28 cellular contexts compared by ENCODE assay signal in the genomic region with DNA sequence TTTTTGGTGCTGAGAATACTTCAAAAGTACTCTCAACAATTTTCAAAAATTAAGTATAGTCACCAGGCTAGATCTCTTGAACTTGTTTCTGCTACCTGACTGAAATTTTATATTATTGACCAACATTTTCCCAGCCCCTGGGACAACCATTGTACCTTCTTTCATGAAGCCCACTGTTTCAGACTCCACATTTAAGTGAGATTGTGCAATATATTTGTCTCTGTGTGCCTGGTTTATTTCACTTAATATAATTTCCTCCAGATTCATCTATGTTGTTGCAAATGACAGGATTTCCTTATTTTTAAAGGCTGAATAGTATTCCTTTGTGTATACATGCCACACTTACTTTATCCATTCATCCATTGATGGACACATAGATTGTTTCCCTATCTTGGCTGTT.
"Had no signal": no experiment of that assay in that cellular context is flagged by ENCODE, and none has a peak within 500 bp of the region (broad histone marks: within the 10 kb centered on the region; RNA-seq: fewer than 3 reads in every experiment).

No MANE protein-coding gene starts in this region.

- H3K36me3 ChIP-seq: stomach, suprapubic skin, thoracic aorta, thyroid gland, tibial artery, tibial nerve, transverse colon, upper lobe of left lung, upper lobe of right lung, uterus, vagina had no signal

- ATAC-seq: stimulated activated effector memory CD8-positive, alpha-beta T cell treated with anti-CD3 and anti-CD28 coated beads, Interleukin-12 subunit alpha, Interleukin-12 subunit beta, amount 100 ng/mL, for 72 hours; stimulated activated memory B cell treated with anti-CD40 and anti-IgM and Interleukin-4, amounts not matched to agents 10 μg/mL and 1 μg/mL and 100 μg/mL, for 72 hours; stimulated activated naive B cell treated with anti-CD40 and anti-IgM and Interleukin-4, amounts not matched to agents 10 μg/mL and 1 μg/mL and 100 μg/mL, for 72 hours; stimulated activated naive CD8-positive, alpha-beta T cell treated with anti-CD3 and anti-CD28 coated beads, Interleukin-15, amount 100 ng/mL, for 72 hours; stimulated activated naive CD8-positive, alpha-beta T cell treated with anti-CD3 and anti-CD28 coated beads, Interleukin-15, Interleukin-2, amounts not matched to agents 100 U/mL and 50 U/mL, for 24 hours; upper lobe of right lung had no signal

- H3K36me3 Mint-ChIP-seq: stimulated activated effector memory CD8-positive, alpha-beta T cell treated with anti-CD3 and anti-CD28 coated beads, Interleukin-12 subunit alpha, Interleukin-12 subunit beta, amount 100 ng/mL, for 72 hours; type B pancreatic cell had no signal

- H3K27ac Mint-ChIP-seq: stimulated activated effector memory CD8-positive, alpha-beta T cell treated with anti-CD3 and anti-CD28 coated beads, Interleukin-12 subunit alpha, Interleukin-12 subunit beta, amount 100 ng/mL, for 72 hours; stimulated activated memory B cell treated with anti-CD40 and anti-IgM and Interleukin-4, amounts not matched to agents 10 μg/mL and 1 μg/mL and 100 μg/mL, for 72 hours; stimulated activated naive B cell treated with anti-CD40 and anti-IgM and Interleukin-4, amounts not matched to agents 10 μg/mL and 1 μg/mL and 100 μg/mL, for 72 hours; stimulated activated naive CD8-positive, alpha-beta T cell treated with anti-CD3 and anti-CD28 coated beads, Interleukin-15, amount 100 ng/mL, for 72 hours; stimulated activated naive CD8-positive, alpha-beta T cell treated with anti-CD3 and anti-CD28 coated beads, Interleukin-15, Interleukin-2, amounts not matched to agents 100 ng/mL and 50 ng/mL, for 24 hours; type B pancreatic cell had no signal

- H3K27me3 ChIP-seq: stomach, suprapubic skin, testis, thyroid gland, tibial artery, tibial nerve, transverse colon, upper lobe of left lung, upper lobe of right lung, uterus, vagina had no signal

- H3K4me1 Mint-ChIP-seq: stimulated activated effector memory CD8-positive, alpha-beta T cell treated with anti-CD3 and anti-CD28 coated beads, Interleukin-12 subunit alpha, Interleukin-12 subunit beta, amount 100 ng/mL, for 72 hours; stimulated activated memory B cell treated with anti-CD40 and anti-IgM and Interleukin-4, amounts not matched to agents 10 μg/mL and 1 μg/mL and 100 μg/mL, for 72 hours; stimulated activated naive B cell treated with anti-CD40 and anti-IgM and Interleukin-4, amounts not matched to agents 10 μg/mL and 1 μg/mL and 100 μg/mL, for 72 hours; stimulated activated naive CD8-positive, alpha-beta T cell treated with anti-CD3 and anti-CD28 coated beads, Interleukin-15, amount 100 ng/mL, for 72 hours had no signal

- H3K9me3 ChIP-seq: suprapubic skin, testis, thyroid gland, vagina had no signal

- H3K4me3 Mint-ChIP-seq: stimulated activated effector memory CD8-positive, alpha-beta T cell treated with anti-CD3 and anti-CD28 coated beads, Interleukin-12 subunit alpha, Interleukin-12 subunit beta, amount 100 ng/mL, for 72 hours; stimulated activated memory B cell treated with anti-CD40 and anti-IgM and Interleukin-4, amounts not matched to agents 10 μg/mL and 1 μg/mL and 100 μg/mL, for 72 hours; stimulated activated naive B cell treated with anti-CD40 and anti-IgM and Interleukin-4, amounts not matched to agents 10 μg/mL and 1 μg/mL and 100 μg/mL, for 72 hours; stimulated activated naive CD8-positive, alpha-beta T cell treated with anti-CD3 and anti-CD28 coated beads, Interleukin-15, amount 100 ng/mL, for 72 hours; stimulated activated naive CD8-positive, alpha-beta T cell treated with anti-CD3 and anti-CD28 coated beads, Interleukin-15, Interleukin-2, amounts not matched to agents 100 ng/mL and 50 ng/mL, for 24 hours; type B pancreatic cell had no signal

- H3K27ac ChIP-seq: stomach, suprapubic skin, testis, thoracic aorta, thyroid gland, tibial artery, tibial nerve, transverse colon, upper lobe of left lung, upper lobe of right lung, uterus, vagina had no signal

- DNase-seq: stimulated activated CD4-positive, alpha-beta T cell treated with anti-CD3 and anti-CD28 coated beads, Interleukin-2, amount 100 ng/mL, for 48 hours; stimulated activated CD4-positive, alpha-beta T cell treated with anti-CD3 and anti-CD28 coated beads, Interleukin-4, amount 100 ng/mL, for 1 hour; stimulated activated CD4-positive, alpha-beta T cell treated with anti-CD3 and anti-CD28 coated beads, Interleukin-4, amount 100 ng/mL, for 24 hours; stimulated activated CD4-positive, alpha-beta T cell treated with anti-CD3 and anti-CD28 coated beads, Interleukin-4, amount 100 ng/mL, for 4 hours; stimulated activated CD8-positive, alpha-beta memory T cell treated with anti-CD3 and anti-CD28 coated beads, Interleukin-4, amount 100 ng/mL, for 48 hours; stimulated activated naive B cell treated with anti-CD40 and anti-IgM and Interleukin-4, amounts not matched to agents 10 μg/mL and 1 μg/mL and 100 μg/mL, for 72 hours; stimulated activated naive CD4-positive, alpha-beta T cell; stimulated activated naive CD4-positive, alpha-beta T cell treated with Interleukin-2 at 50 U/mL for 16 hours; stimulated activated naive CD8-positive, alpha-beta T cell treated with anti-CD3 and anti-CD28 coated beads, Interleukin-15, amount 100 ng/mL, for 72 hours; stimulated activated naive CD8-positive, alpha-beta T cell treated with anti-CD3 and anti-CD28 coated beads, Interleukin-15, Interleukin-2, amounts not matched to agents 100 U/mL and 50 U/mL, for 24 hours; stomach; substantia nigra; testis; thyroid gland; tibial artery; transverse colon; upper lobe of left lung; upper lobe of right lung; uterus had no signal

- H3K27me3 Mint-ChIP-seq: stimulated activated memory B cell treated with anti-CD40 and anti-IgM and Interleukin-4, amounts not matched to agents 10 μg/mL and 1 μg/mL and 100 μg/mL, for 72 hours; stimulated activated naive B cell treated with anti-CD40 and anti-IgM and Interleukin-4, amounts not matched to agents 10 μg/mL and 1 μg/mL and 100 μg/mL, for 72 hours; stimulated activated naive CD8-positive, alpha-beta T cell treated with anti-CD3 and anti-CD28 coated beads, Interleukin-15, amount 100 ng/mL, for 72 hours; stimulated activated naive CD8-positive, alpha-beta T cell treated with anti-CD3 and anti-CD28 coated beads, Interleukin-15, Interleukin-2, amounts not matched to agents 100 ng/mL and 50 ng/mL, for 24 hours; type B pancreatic cell had no signal

- H3K4me1 ChIP-seq: stomach, suprapubic skin, testis, thyroid gland, tibial artery, tibial nerve, transverse colon, upper lobe of left lung, upper lobe of right lung, uterus, vagina had no signal

- H3K4me3 ChIP-seq: stomach, suprapubic skin, testis, thoracic aorta, thyroid gland, tibial artery, tibial nerve, transverse colon, upper lobe of left lung, upper lobe of right lung, uterus, vagina had no signal

- FAIRE-seq: urothelium cell line had no signal
